ENCODE assay signal across 27 cellular contexts in genomic region chr12:99261256-99261655, GRCh38.
"Had no signal": no experiment of that assay in that cellular context is flagged by ENCODE, and none has a peak within 500 bp of the region (broad histone marks: within the 10 kb centered on the region; RNA-seq: fewer than 3 reads in every experiment).

No MANE protein-coding gene starts in this region.

- H3K27ac Mint-ChIP-seq: activated B cell treated with CpG ODN at 0.5 μM for 24 hours; activated CD4-positive, alpha-beta memory T cell treated with anti-CD3 and anti-CD28 coated beads for 36 hours; activated CD4-positive, alpha-beta T cell treated with anti-CD3 and anti-CD28 coated beads, Interleukin-2, amount 10 ng/mL, durations not matched to agents 7 days and 5 days; activated naive CD4-positive, alpha-beta T cell treated with anti-CD3 and anti-CD28 coated beads, Interleukin-2, amount 50 U/mL, for 72 hours; activated naive CD8-positive, alpha-beta T cell treated with anti-CD3 and anti-CD28 coated beads, Interleukin-2, amount 50 U/mL, for 24 hours; T-helper 1 cell treated with Interleukin-12 subunit alpha and Interleukin-12 subunit beta and Interleukin-4 antibody, amounts not matched to agents 30 μg/mL and 1 μg/mL, for 36 hours had no signal

- H3K4me1 ChIP-seq: SJSA1 had no signal

- H3K4me3 Mint-ChIP-seq: activated B cell treated with CpG ODN at 0.5 μM for 24 hours; activated CD4-positive, alpha-beta memory T cell treated with anti-CD3 and anti-CD28 coated beads for 36 hours; activated CD4-positive, alpha-beta T cell treated with anti-CD3 and anti-CD28 coated beads, Interleukin-2, amount 10 ng/mL, durations not matched to agents 7 days and 5 days; activated naive CD8-positive, alpha-beta T cell treated with anti-CD3 and anti-CD28 coated beads, Interleukin-2, amount 50 U/mL, for 24 hours; activated T-cell treated with anti-CD3 and anti-CD28 coated beads, Interleukin-2, amount 50 U/mL, for 4 hours; T-helper 1 cell treated with Interleukin-12 subunit alpha and Interleukin-12 subunit beta and Interleukin-4 antibody, amounts not matched to agents 30 μg/mL and 1 μg/mL, for 36 hours had no signal

- H3K27me3 Mint-ChIP-seq: activated B cell treated with CpG ODN at 0.5 μM for 24 hours; activated CD4-positive, alpha-beta memory T cell treated with anti-CD3 and anti-CD28 coated beads for 36 hours; activated CD4-positive, alpha-beta T cell treated with anti-CD3 and anti-CD28 coated beads, Interleukin-2, amount 10 ng/mL, durations not matched to agents 7 days and 5 days; activated naive CD8-positive, alpha-beta T cell treated with anti-CD3 and anti-CD28 coated beads, Interleukin-2, amount 50 U/mL, for 24 hours had no signal

- H3K27ac ChIP-seq: brain microvascular endothelial cell, SJSA1 had no signal

- H3K36me3 Mint-ChIP-seq: activated CD4-positive, alpha-beta memory T cell treated with anti-CD3 and anti-CD28 coated beads for 36 hours; activated naive CD4-positive, alpha-beta T cell treated with anti-CD3 and anti-CD28 coated beads, Interleukin-2, amount 50 U/mL, for 72 hours had no signal

- H3K9me3 ChIP-seq: SJSA1 had no signal

- H3K36me3 ChIP-seq: brain microvascular endothelial cell, SJSA1 had no signal

- DNase-seq: activated B cell treated with CpG ODN at 0.5 μM for 24 hours; activated CD4-positive, alpha-beta memory T cell treated with anti-CD3 and anti-CD28 coated beads for 36 hours; activated CD4-positive, alpha-beta T cell treated with anti-CD3 and anti-CD28 coated beads for 1 hour; activated CD4-positive, alpha-beta T cell treated with anti-CD3 and anti-CD28 coated beads, Interleukin-2, amount 10 ng/mL, durations not matched to agents 7 days and 5 days; activated CD8-positive, alpha-beta memory T cell treated with anti-CD3 and anti-CD28 coated beads for 24 hours; activated effector memory CD4-positive, alpha-beta T cell treated with anti-CD3 and anti-CD28 coated beads, Interleukin-2, amount 50 U/mL, for 16 hours; activated naive CD4-positive, alpha-beta T cell treated with Interleukin-2 at 50 U/mL for 16 hours; activated naive CD8-positive, alpha-beta T cell treated with anti-CD3 and anti-CD28 coated beads, Interleukin-2, amount 50 U/mL, for 24 hours; activated T-cell treated with anti-CD3 and anti-CD28 coated beads, Interleukin-2, amount 50 U/mL, for 4 hours; amniotic stem cell; brain microvascular endothelial cell; cerebellar nuclear complex; Kasumi-1; KBM-7; NCI-H1092 treated with DMSO at 0.1 percent for 48 hours; NCI-H1417 treated with DMSO at 0.1 percent for 48 hours; NCI-H1694; NCI-H2029; NCI-H2107; NCI-H345; NCI-H510A; NCI-H526 treated with DMSO at 0.1 percent for 48 hours; PC-3; SHP77 had no signal

- H3K9me3 Mint-ChIP-seq: T-helper 1 cell treated with Interleukin-12 subunit alpha and Interleukin-12 subunit beta and Interleukin-4 antibody, amounts not matched to agents 30 μg/mL and 1 μg/mL, for 36 hours had no signal

- H3K4me3 ChIP-seq: SJSA1 had no signal

- H3K4me1 Mint-ChIP-seq: activated B cell treated with CpG ODN at 0.5 μM for 24 hours; activated CD4-positive, alpha-beta T cell treated with anti-CD3 and anti-CD28 coated beads, Interleukin-2, amount 10 ng/mL, durations not matched to agents 7 days and 5 days; activated naive CD8-positive, alpha-beta T cell treated with anti-CD3 and anti-CD28 coated beads, Interleukin-2, amount 50 U/mL, for 24 hours had no signal

- H3K27me3 ChIP-seq: brain microvascular endothelial cell, SJSA1 had no signal
